Comparison of ENCODE assay signal across 1 cellular context in the genomic region with DNA sequence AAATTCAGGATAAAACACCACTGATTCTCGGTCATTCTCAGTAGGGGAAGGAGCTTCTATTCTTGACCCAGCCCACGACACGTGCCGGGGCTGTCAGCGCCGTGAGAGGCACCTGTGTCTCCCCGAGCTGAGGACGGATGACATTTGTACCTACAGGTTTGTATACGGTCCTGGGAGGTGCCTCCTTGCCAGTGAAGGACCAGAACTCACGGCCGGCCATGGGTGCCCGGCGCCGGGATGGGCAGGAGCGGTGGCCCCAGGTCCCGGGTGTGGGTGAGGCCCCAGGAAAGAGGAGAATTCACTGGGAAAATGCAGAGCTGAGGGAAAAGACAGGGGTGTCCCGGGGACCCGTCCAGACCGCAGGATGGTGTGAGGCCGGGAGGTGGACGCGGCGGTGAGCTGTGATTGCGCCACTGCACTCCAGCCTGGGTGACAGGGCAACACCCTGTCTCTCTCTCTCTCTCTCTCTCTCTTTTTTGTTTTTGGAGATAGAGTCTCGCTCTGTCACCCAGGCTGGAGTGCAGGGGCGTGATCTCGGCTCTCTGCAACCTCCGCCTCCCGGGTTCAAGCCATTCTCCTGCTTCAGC.
TF ChIP-seq lines count a peak whose summit lies in the region.

No MANE protein-coding gene starts in this region.

TF ChIP-seq in H1, 55 proteins besides CTCF, POLR2A, EP300 and RAD21:
- TF ChIP-seq JUN (IDR thresholded peaks at IDR 0.05; ENCODE audit: low read depth, low read length) (no peak), EGR1 (IDR thresholded peaks at IDR 0.05; ENCODE audit: borderline replicate concordance, low read depth, low read length) (no peak), KDM5A (IDR thresholded peaks at IDR 0.05; ENCODE audit: low read length) (no peak), ZNF274 (IDR thresholded peaks at IDR 0.05; ENCODE audit: borderline replicate concordance, extremely low read depth, low read length) (no peak), KDM1A (IDR thresholded peaks at IDR 0.05; ENCODE audit: borderline replicate concordance, low read length) (no peak), CTBP2 (IDR thresholded peaks at IDR 0.05; ENCODE audit: borderline replicate concordance, insufficient read depth, insufficient read length, low read length) (no peak), MAFK (IDR thresholded peaks at IDR 0.05; ENCODE audit: low read depth, low read length) (no peak), RNF2 (IDR thresholded peaks at IDR 0.05; ENCODE audit: borderline replicate concordance, low read depth, low read length, missing control alignments, poor library complexity, severe bottlenecking) (no peak)
